Comparison of ENCODE assay signal across 10 cellular contexts in the genomic region with DNA sequence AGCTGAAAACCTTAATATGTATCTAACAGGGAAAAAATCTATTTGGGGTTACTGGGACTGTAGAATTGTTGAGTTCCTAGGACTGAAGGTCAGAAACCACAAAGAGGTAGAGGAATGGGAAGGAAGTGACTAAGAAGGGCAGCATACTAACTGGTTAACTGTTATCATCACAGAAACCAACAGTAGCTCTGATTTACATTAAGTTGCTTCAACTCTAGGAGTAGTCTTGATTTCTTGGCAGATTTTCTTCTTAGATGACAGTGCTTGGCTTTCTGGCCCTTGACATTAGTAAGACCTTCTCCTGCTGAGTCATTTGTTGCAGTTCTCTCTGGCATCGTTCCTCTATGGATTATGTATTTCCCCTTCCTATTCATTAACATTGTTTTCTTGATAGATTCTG.
A peak's percentile ranks its signal among the peaks of the same experiment; 100 is the strongest.
DNase-seq lines count a peak whose midpoint lies in the region; ATAC-seq, FAIRE-seq and TF ChIP-seq lines count a peak whose summit lies in the region.
"Had no signal": no experiment of that assay in that cellular context is flagged by ENCODE, and none has a peak within 500 bp of the region (broad histone marks: within the 10 kb centered on the region; RNA-seq: fewer than 3 reads in every experiment).

No MANE protein-coding gene starts in this region.

- peaks cover 0 to 6% of the 10 kb centered on the region in 2 donors for H3K9me3 Mint-ChIP-seq in activated naive CD4-positive, alpha-beta T cell treated with anti-CD3 and anti-CD28 coated beads, Interleukin-2, amount 50 U/mL, for 72 hours
- no peaks in the 10 kb centered on the region for H3K9me3 Mint-ChIP-seq in naive thymus-derived CD8-positive, alpha-beta T cell

- peak overlapping the region; percentile 66 for H3K4me2 ChIP-seq in endothelial cell of umbilical vein (ENCODE audit: insufficient read depth, low read length)
- H3K4me2 ChIP-seq: BLaER1 had no signal

- no peak overlapping the region for H3K27ac Mint-ChIP-seq in activated naive CD4-positive, alpha-beta T cell treated with anti-CD3 and anti-CD28 coated beads, Interleukin-2, amount 50 U/mL, for 72 hours
- no peak overlapping the region for H3K27ac Mint-ChIP-seq in naive thymus-derived CD8-positive, alpha-beta T cell

- peak overlapping the region; percentile 43 for H3K9ac ChIP-seq in endothelial cell of umbilical vein (replicated peaks; ENCODE audit: extremely low read depth, insufficient read depth, low read length)
- H3K9ac ChIP-seq: BLaER1 had no signal

- BruUV-seq in endothelial cell of umbilical vein (replicated peaks; lab: Mats Ljungman, UMichigan) = no TSS peak

- H3K4me3 ChIP-seq in NB4 (ENCODE audit: low read depth, low read length) (no peak overlapping the region), endothelial cell of umbilical vein (replicated peaks in 1 of 3; ENCODE audit: insufficient read depth in 1 of 3, low read depth in 1 of 3, low read length in 3 of 3) (no peak overlapping the region), coronary artery (no peak overlapping the region)
- H3K4me3 ChIP-seq: BLaER1, lower lobe of right lung had no signal

- DNase-seq in activated naive CD4-positive, alpha-beta T cell treated with anti-CD3 and anti-CD28 coated beads, Interleukin-2, amount 50 U/mL, for 72 hours (ENCODE audit: low spot score in 2 of 2) = no peak
- no peak for DNase-seq in activated naive CD4-positive, alpha-beta T cell (lab: John Stamatoyannopoulos, UW)
- DNase-seq in NB4 (ENCODE audit: low read depth) = peak; percentile 47
- DNase-seq in endothelial cell of umbilical vein (ENCODE audit: low read depth, low spot score) = peak; percentile 78
- DNase-seq in naive thymus-derived CD8-positive, alpha-beta T cell = no peak
- no peak for DNase-seq in midbrain (lab: John Stamatoyannopoulos, UW)
- no peak for DNase-seq in coronary artery (ENCODE audit: low spot score)
- no peak for DNase-seq in ecto neural progenitor cell (ENCODE audit: low spot score)
- DNase-seq: lower lobe of right lung had no signal

- no peaks in the 10 kb centered on the region for H3K27me3 Mint-ChIP-seq in naive thymus-derived CD8-positive, alpha-beta T cell

- no peaks in the 10 kb centered on the region for H3K36me3 ChIP-seq in endothelial cell of umbilical vein (ENCODE audit: control insufficient read depth in 2 of 2, extremely low read depth in 1 of 2, insufficient read depth in 2 of 2, low read length in 2 of 2)
- H3K36me3 ChIP-seq: BLaER1, lower lobe of right lung had no signal

- ATAC-seq in activated naive CD4-positive, alpha-beta T cell treated with anti-CD3 and anti-CD28 coated beads, Interleukin-2, amount 50 U/mL, for 72 hours = peak; percentile 46 to 59
- ATAC-seq in naive thymus-derived CD8-positive, alpha-beta T cell = no peak
- ATAC-seq: lower lobe of right lung had no signal

- no peaks in the 10 kb centered on the region for H4K20me1 ChIP-seq in endothelial cell of umbilical vein (replicated peaks; ENCODE audit: control insufficient read depth, extremely low read depth, insufficient read depth, low read length)
- H4K20me1 ChIP-seq: BLaER1 had no signal

- no peaks in the 10 kb centered on the region for H3K9me1 ChIP-seq in endothelial cell of umbilical vein (replicated peaks; ENCODE audit: control insufficient read depth, extremely low read depth, insufficient read depth, low read length)

- peaks cover 31% of the 10 kb centered on the region for H3K4me1 ChIP-seq in endothelial cell of umbilical vein (ENCODE audit: control insufficient read depth, extremely low read depth, insufficient read depth, low read length)
- H3K4me1 ChIP-seq: BLaER1, lower lobe of right lung had no signal

- POLR2A ChIA-PET in endothelial cell of umbilical vein (lab: Charles Lee) = interaction anchor here (0.6 to 0.7 kb wide), 2 partner anchors 80 to 116 kb away, joined by 4 to 5 read pairs; a partner anchor contains a TSS
- POLR2A ChIA-PET in naive thymus-derived CD8-positive, alpha-beta T cell (lab: Charles Lee) = no interaction called here

- H2AFZ ChIP-seq in endothelial cell of umbilical vein (ENCODE audit: low read depth, low read length) = no peak overlapping the region

- H3K4me3 Mint-ChIP-seq in naive thymus-derived CD8-positive, alpha-beta T cell = no peak overlapping the region

- peaks cover 0 to 7% (median 5%) of the 10 kb centered on the region in 4 donors for H3K4me1 Mint-ChIP-seq in naive thymus-derived CD8-positive, alpha-beta T cell

- dilution Hi-C loops in endothelial cell of umbilical vein (cut with MboI; ENCODE audit: extremely low pct_ligation_motif_present, low sequenced_read_pairs) = no loop called here

- no peaks in the 10 kb centered on the region for H3K36me3 Mint-ChIP-seq in activated naive CD4-positive, alpha-beta T cell treated with anti-CD3 and anti-CD28 coated beads, Interleukin-2, amount 50 U/mL, for 72 hours
- H3K36me3 Mint-ChIP-seq in naive thymus-derived CD8-positive, alpha-beta T cell = no peaks in the 10 kb centered on the region

- CTCF ChIA-PET in endothelial cell of umbilical vein (lab: Charles Lee) = interaction anchor here (0.6 to 2.4 kb wide), 15 partner anchors 9 to 249 kb away, joined by 3 to 24 read pairs (median 5); a partner anchor contains a TSS

- intact Hi-C loops in endothelial cell of umbilical vein (cut with micrococcal nuclease) = loop anchor here (1.0 to 5.0 kb wide), 5 partner anchors 30 to 241 kb away; a partner anchor contains a TSS

- TF ChIP-seq CTCF in NB4 (IDR thresholded peaks at IDR 0.05; ENCODE audit: low read depth, low read length) (no peak), endothelial cell of umbilical vein (IDR thresholded peaks at IDR 0.05; ENCODE audit: extremely low read depth in 1 of 2, insufficient read depth in 1 of 2, low read depth in 1 of 2, low read length in 2 of 2) (no peak), coronary artery (IDR thresholded peaks at IDR 0.05) (no peak)

- H3K79me2 ChIP-seq in endothelial cell of umbilical vein (ENCODE audit: control insufficient read depth, insufficient read depth, low read length) = no peaks in the 10 kb centered on the region

- FAIRE-seq in endothelial cell of umbilical vein (lab: Jason Lieb, UNC) = peak; percentile 94

- no peaks in the 10 kb centered on the region for H3K9me3 ChIP-seq in endothelial cell of umbilical vein (replicated peaks; ENCODE audit: control insufficient read depth, insufficient read depth, low read length)
- H3K9me3 ChIP-seq: BLaER1, lower lobe of right lung had no signal

- peak overlapping the region; percentile 82 for H3K27ac ChIP-seq in endothelial cell of umbilical vein (ENCODE audit: insufficient read depth, low read depth, low read length)
- H3K27ac ChIP-seq in coronary artery = no peak overlapping the region
- H3K27ac ChIP-seq: BLaER1, lower lobe of right lung had no signal

- H3K27me3 ChIP-seq in endothelial cell of umbilical vein (ENCODE audit: control insufficient read depth in 2 of 2, insufficient read depth in 2 of 2, low read length in 2 of 2) = no peaks in the 10 kb centered on the region
- H3K27me3 ChIP-seq: BLaER1 had no signal

- no peak for TF ChIP-seq POLR2A in NB4 (IDR thresholded peaks at IDR 0.05; ENCODE audit: extremely low read depth, insufficient read length)
- no peak for TF ChIP-seq POLR2A in endothelial cell of umbilical vein (IDR thresholded peaks at IDR 0.05; ENCODE audit: low read depth, low read length)

TF ChIP-seq in endothelial cell of umbilical vein, 7 proteins besides CTCF, POLR2A, EP300 and RAD21:
- peak; percentile 86 for TF ChIP-seq JUN (IDR thresholded peaks at IDR 0.05; ENCODE audit: borderline replicate concordance, insufficient read depth, insufficient read length, low read depth)
- no peak for TF ChIP-seq EZH2 (IDR thresholded peaks at IDR 0.05; ENCODE audit: borderline replicate concordance, low read depth, low read length, severe bottlenecking)
- no peak for TF ChIP-seq MYC (IDR thresholded peaks at IDR 0.05; ENCODE audit: low read depth, low read length)
- TF ChIP-seq GATA2 (IDR thresholded peaks at IDR 0.05; ENCODE audit: insufficient read depth, insufficient read length, low read depth, low read length) = peak; percentile 87
- peak; percentile 93 for TF ChIP-seq FOS (IDR thresholded peaks at IDR 0.05; ENCODE audit: borderline replicate concordance, insufficient read depth, low read length)
- peak; percentile 81 for TF ChIP-seq POLR2AphosphoS5 (IDR thresholded peaks at IDR 0.05; ENCODE audit: insufficient read depth, low read depth, low read length)
- TF ChIP-seq, protein P1, sequence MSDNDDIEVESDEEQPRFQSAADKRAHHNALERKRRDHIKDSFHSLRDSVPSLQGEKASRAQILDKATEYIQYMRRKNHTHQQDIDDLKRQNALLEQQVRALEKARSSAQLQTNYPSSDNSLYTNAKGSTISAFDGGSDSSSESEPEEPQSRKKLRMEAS (IDR thresholded peaks at IDR 0.05; ENCODE audit: insufficient read depth, insufficient read length) = no peak

Comparison
In these comparisons a context has a peak if more than half of its experiments do, and no peak if none do; other contexts are left out.
1. ATAC-seq: peak in activated naive CD4-positive, alpha-beta T cell treated with anti-CD3 and anti-CD28 coated beads, Interleukin-2, amount 50 U/mL, for 72 hours (2 of 2); none in naive thymus-derived CD8-positive, alpha-beta T cell (0 of 2).
2. DNase-seq: peak in NB4 (single experiment) and endothelial cell of umbilical vein (single experiment); none in activated naive CD4-positive, alpha-beta T cell treated with anti-CD3 and anti-CD28 coated beads, Interleukin-2, amount 50 U/mL, for 72 hours (0 of 2), activated naive CD4-positive, alpha-beta T cell (0 of 4), naive thymus-derived CD8-positive, alpha-beta T cell (0 of 10), midbrain (single experiment), coronary artery (single experiment) and ecto neural progenitor cell (single experiment).